8 cellular contexts compared by ENCODE assay signal in the genomic region with DNA sequence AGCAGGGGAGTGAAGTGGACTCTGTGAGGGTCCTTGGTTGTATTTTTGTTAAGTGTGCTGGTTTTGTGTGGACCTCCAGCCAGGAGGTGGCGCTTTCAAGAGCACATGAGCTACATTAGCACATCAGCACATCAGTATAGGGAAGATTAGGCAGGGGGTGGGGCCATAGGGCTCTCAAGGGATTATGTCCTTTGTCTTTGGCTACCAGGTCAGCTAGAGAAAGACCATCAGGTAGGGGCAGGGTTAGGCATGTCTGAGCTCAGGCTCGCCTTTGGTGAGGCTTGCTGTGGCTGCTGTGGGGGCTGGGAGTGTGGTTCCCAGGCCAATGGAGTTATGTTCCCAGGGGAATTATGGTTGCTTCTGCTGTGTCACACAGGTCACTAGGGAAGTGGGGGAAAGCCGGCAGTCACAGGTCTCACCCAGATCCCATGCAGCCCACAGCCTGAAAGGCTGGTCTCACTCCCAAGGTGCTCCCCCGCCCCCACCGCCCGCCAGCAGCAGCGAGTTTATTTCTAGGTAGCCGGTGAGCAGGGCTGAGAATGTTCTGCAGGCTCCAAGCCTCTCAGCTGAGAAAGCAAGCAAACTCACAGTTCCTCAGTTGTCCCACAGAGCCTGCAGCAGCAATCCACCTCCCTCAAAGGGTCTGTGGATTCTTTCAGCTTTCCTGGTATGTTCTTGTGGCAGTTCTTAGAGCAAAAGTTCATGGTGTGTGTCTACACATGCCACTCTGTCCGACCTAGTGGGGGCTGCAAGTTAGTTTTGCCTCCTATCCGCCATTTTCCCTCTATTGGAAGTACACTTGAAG. TPM values are rescaled to one million over a fixed set of nuclear protein-coding genes. Genes with fewer than 3 reads are reported as not detected.
DNase-seq lines count a peak whose midpoint lies in the region; ATAC-seq and TF ChIP-seq lines count a peak whose summit lies in the region.

No MANE protein-coding gene starts in this region.

- H3K9me3 ChIP-seq in mucosa of stomach (ENCODE audit: control insufficient read depth, low read length) = no peaks in the 10 kb centered on the region

- H3K4me3 Mint-ChIP-seq in activated naive CD8-positive, alpha-beta T cell treated with anti-CD3 and anti-CD28 coated beads for 36 hours = peak overlapping the region; percentile 78

- H3K9me3 Mint-ChIP-seq in activated naive CD8-positive, alpha-beta T cell treated with anti-CD3 and anti-CD28 coated beads for 36 hours = no peaks in the 10 kb centered on the region

- H3K36me3 ChIP-seq in mucosa of stomach (ENCODE audit: control insufficient read depth, insufficient read depth, low read length) = no peaks in the 10 kb centered on the region

- peaks cover 13% of the 10 kb centered on the region for H3K4me1 Mint-ChIP-seq in activated naive CD8-positive, alpha-beta T cell treated with anti-CD3 and anti-CD28 coated beads for 36 hours

- H3K4me1 ChIP-seq in mucosa of stomach (ENCODE audit: control insufficient read depth, insufficient read depth, low read length) = peaks cover 14% of the 10 kb centered on the region

- peak overlapping the region; percentile 72 for H3K4me3 ChIP-seq in GM12864 (ENCODE audit: low read depth, low read length)
- peak overlapping the region; percentile 28 for H3K4me3 ChIP-seq in HFF-Myc (replicated peaks; ENCODE audit: low read depth, low read length)
- H3K4me3 ChIP-seq in mucosa of stomach (ENCODE audit: low read length) = peak overlapping the region; percentile 29

- H3K36me3 Mint-ChIP-seq in activated naive CD8-positive, alpha-beta T cell treated with anti-CD3 and anti-CD28 coated beads for 36 hours = no peaks in the 10 kb centered on the region

- TF ChIP-seq CTCF in GM12864 (IDR thresholded peaks at IDR 0.05; ENCODE audit: low read depth, low read length, missing control alignments) = peak; percentile 72
- peak; percentile 38 for TF ChIP-seq CTCF in HFF-Myc (IDR thresholded peaks at IDR 0.05; ENCODE audit: low read depth, low read length, missing control alignments)

- H3K27ac Mint-ChIP-seq in activated naive CD8-positive, alpha-beta T cell treated with anti-CD3 and anti-CD28 coated beads for 36 hours = peak overlapping the region; percentile 79

- H3K9ac ChIP-seq in mucosa of stomach (ENCODE audit: low read length) = peak overlapping the region; percentile 62

- peaks cover 26% of the 10 kb centered on the region for H3K27me3 Mint-ChIP-seq in activated naive CD8-positive, alpha-beta T cell treated with anti-CD3 and anti-CD28 coated beads for 36 hours

- H3K27me3 ChIP-seq in mucosa of stomach (ENCODE audit: control insufficient read depth, insufficient read depth, low read length) = no peaks in the 10 kb centered on the region

- peak; percentile 72 for DNase-seq in GM12864 (ENCODE audit: low read depth)
- DNase-seq in HFF-Myc (ENCODE audit: extremely low read depth, low read depth) = no peak
- peak; percentile 65 for DNase-seq in NCI-H748 treated with DMSO at 0.1 percent for 48 hours (lab: John Stamatoyannopoulos, UW)
- peak; percentile 32 for DNase-seq in activated naive CD8-positive, alpha-beta T cell treated with anti-CD3 and anti-CD28 coated beads for 36 hours
- no peak for DNase-seq in pons (ENCODE audit: low spot score)

- ATAC-seq in GM18868 (IDR thresholded peaks at IDR 0.05; ENCODE audit: unreplicated experiment) = no peak
- ATAC-seq in GM19324 (IDR thresholded peaks at IDR 0.05; ENCODE audit: low FRiP score, unreplicated experiment) = no peak

RNA-seq across cellular contexts. Expression of a gene that starts 13.7 kb away (rescaled TPM):
- not detected for total RNA-seq in activated naive CD8-positive, alpha-beta T cell treated with anti-CD3 and anti-CD28 coated beads for 36 hours

RNA-seq across cellular contexts. Expression of a gene that starts 46.6 kb away (rescaled TPM):
- total RNA-seq in activated naive CD8-positive, alpha-beta T cell treated with anti-CD3 and anti-CD28 coated beads for 36 hours = under 1 TPM in 1 of 2 experiments, not detected in 1; 0.23 TPM

RNA-seq across cellular contexts. Expression of a gene that starts 54.9 kb away (rescaled TPM):
- total RNA-seq in activated naive CD8-positive, alpha-beta T cell treated with anti-CD3 and anti-CD28 coated beads for 36 hours = not detected

Comparison
In these comparisons a context has a peak if more than half of its experiments do, and no peak if none do; other contexts are left out.
1. DNase-seq: peak in GM12864 (single experiment), NCI-H748 treated with DMSO at 0.1 percent for 48 hours (single experiment) and activated naive CD8-positive, alpha-beta T cell treated with anti-CD3 and anti-CD28 coated beads for 36 hours (single experiment); none in HFF-Myc (single experiment) and pons (single experiment).
2. Peak in every context shown above with its lines, with median percentiles within 50 percentile points of each other: H3K4me3 ChIP-seq.